ENCODE assay signal across 39 cellular contexts in the genomic region with DNA sequence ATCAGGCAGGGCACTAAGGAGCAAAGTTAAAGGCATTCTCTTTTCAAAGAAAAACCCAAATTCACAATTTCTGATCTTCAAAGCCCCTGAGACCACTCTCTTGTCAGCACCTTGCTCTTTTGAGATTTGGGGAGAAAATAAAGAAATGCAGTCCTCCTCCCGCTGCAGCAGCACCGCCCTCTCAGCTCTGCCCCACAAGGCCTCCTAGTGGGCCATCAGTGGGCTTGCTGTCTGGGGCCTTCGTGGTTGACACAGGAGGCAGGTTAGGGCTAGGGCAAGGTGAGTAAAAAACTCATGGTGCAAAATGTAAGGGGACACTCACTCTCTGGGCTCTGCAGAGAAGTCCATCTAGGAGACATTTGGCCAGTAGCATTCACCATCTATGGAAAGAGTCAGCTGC.
"Had no signal": no experiment of that assay in that cellular context is flagged by ENCODE, and none has a peak within 500 bp of the region (broad histone marks: within the 10 kb centered on the region; RNA-seq: fewer than 3 reads in every experiment).

No MANE protein-coding gene starts in this region.

- H3K36me3 ChIP-seq: adrenal gland, ascending aorta, brain microvascular endothelial cell, breast epithelium, cardiac muscle cell had no signal

- H3K27ac ChIP-seq: adrenal gland, ascending aorta, body of pancreas, brain microvascular endothelial cell, breast epithelium, cardiac muscle cell had no signal

- ATAC-seq: activated naive CD4-positive, alpha-beta T cell treated with anti-CD3 and anti-CD28 coated beads, Interleukin-2, amount 50 U/mL, for 72 hours; activated naive CD8-positive, alpha-beta T cell treated with anti-CD3 and anti-CD28 coated beads, Interleukin-2, amount 50 U/mL, for 24 hours; activated T-cell treated with anti-CD3 and anti-CD28 coated beads, Interleukin-2, amount 50 U/mL, for 4 hours; activated T-cell treated with anti-CD3 and anti-CD28 coated beads, Interleukin-2, amount 50 U/mL, for 72 hours; activated T-helper 17 cell treated with anti-CD3 and anti-CD28 coated beads, Interleukin-2, amount 50 U/mL, for 72 hours; body of pancreas had no signal

- H3K4me1 ChIP-seq: adrenal gland, ascending aorta, body of pancreas, breast epithelium had no signal

- H3K36me3 Mint-ChIP-seq: activated naive CD4-positive, alpha-beta T cell treated with anti-CD3 and anti-CD28 coated beads, Interleukin-2, amount 10 ng/mL, durations not matched to agents 7 days and 5 days; activated naive CD4-positive, alpha-beta T cell treated with anti-CD3 and anti-CD28 coated beads, Interleukin-2, amount 50 U/mL, for 24 hours; activated naive CD4-positive, alpha-beta T cell treated with anti-CD3 and anti-CD28 coated beads, Interleukin-2, amount 50 U/mL, for 72 hours; activated naive CD8-positive, alpha-beta T cell; activated naive CD8-positive, alpha-beta T cell treated with anti-CD3 and anti-CD28 coated beads, Interleukin-2, amount 10 ng/mL, durations not matched to agents 7 days and 5 days; brain had no signal

- FAIRE-seq: astrocyte, bronchial epithelial cell had no signal

- H3K4me3 ChIP-seq: adrenal gland, ascending aorta, body of pancreas, breast epithelium, cardiac muscle cell had no signal

- DNase-seq: activated effector memory CD4-positive, alpha-beta T cell treated with anti-CD3 and anti-CD28 coated beads, Interleukin-2, amount 50 U/mL, for 16 hours; activated effector memory CD4-positive, alpha-beta T cell treated with Interleukin-2 at 50 U/mL for 16 hours; activated gamma-delta T cell; activated gamma-delta T cell treated with Interleukin-2 at 50 U/mL for 16 hours; activated naive CD4-positive, alpha-beta T cell; activated naive CD4-positive, alpha-beta T cell treated with anti-CD3 and anti-CD28 coated beads for 36 hours; activated naive CD4-positive, alpha-beta T cell treated with anti-CD3 and anti-CD28 coated beads, Interleukin-2, amount 10 ng/mL, durations not matched to agents 7 days and 5 days; activated naive CD4-positive, alpha-beta T cell treated with anti-CD3 and anti-CD28 coated beads, Interleukin-2, amount 50 U/mL, for 16 hours; activated naive CD4-positive, alpha-beta T cell treated with Interleukin-2 at 50 U/mL for 16 hours; activated naive CD8-positive, alpha-beta T cell treated with anti-CD3 and anti-CD28 coated beads for 36 hours; activated naive CD8-positive, alpha-beta T cell treated with anti-CD3 and anti-CD28 coated beads, Interleukin-2, amount 10 ng/mL, durations not matched to agents 7 days and 5 days; activated naive CD8-positive, alpha-beta T cell treated with anti-CD3 and anti-CD28 coated beads, Interleukin-2, amount 50 U/mL, for 24 hours; activated T-cell treated with anti-CD3 and anti-CD28 coated beads, Interleukin-2, amount 50 U/mL, for 1 hour; activated T-cell treated with anti-CD3 and anti-CD28 coated beads, Interleukin-2, amount 50 U/mL, for 24 hours; activated T-cell treated with anti-CD3 and anti-CD28 coated beads, Interleukin-2, amount 50 U/mL, for 4 hours; activated T-cell treated with anti-CD3 and anti-CD28 coated beads, Interleukin-2, amount 50 U/mL, for 48 hours; activated T-cell treated with anti-CD3 and anti-CD28 coated beads, Interleukin-2, amount 50 U/mL, for 72 hours; adrenal gland; amniotic stem cell; anterior cingulate cortex; aorta; body of pancreas; brain microvascular endothelial cell; caudate nucleus; central memory CD4-positive, alpha-beta T cell; cerebellar nuclear complex had no signal

- H3K4me3 Mint-ChIP-seq: activated naive CD4-positive, alpha-beta T cell treated with anti-CD3 and anti-CD28 coated beads for 36 hours; activated naive CD4-positive, alpha-beta T cell treated with anti-CD3 and anti-CD28 coated beads, Interleukin-2, amount 10 ng/mL, durations not matched to agents 7 days and 5 days; activated naive CD4-positive, alpha-beta T cell treated with anti-CD3 and anti-CD28 coated beads, Interleukin-2, amount 50 U/mL, for 24 hours; activated naive CD8-positive, alpha-beta T cell; activated naive CD8-positive, alpha-beta T cell treated with anti-CD3 and anti-CD28 coated beads for 36 hours; activated naive CD8-positive, alpha-beta T cell treated with anti-CD3 and anti-CD28 coated beads, Interleukin-2, amount 10 ng/mL, durations not matched to agents 7 days and 5 days; activated naive CD8-positive, alpha-beta T cell treated with anti-CD3 and anti-CD28 coated beads, Interleukin-2, amount 50 U/mL, for 24 hours; activated T-cell treated with anti-CD3 and anti-CD28 coated beads, Interleukin-2, amount 50 U/mL, for 24 hours; activated T-cell treated with anti-CD3 and anti-CD28 coated beads, Interleukin-2, amount 50 U/mL, for 4 hours; activated T-cell treated with anti-CD3 and anti-CD28 coated beads, Interleukin-2, amount 50 U/mL, for 72 hours; activated T-helper 1 cell treated with anti-CD3 and anti-CD28 coated beads, Interleukin-12 subunit alpha, Interleukin-12 subunit beta, Interleukin-2, Interleukin-4 antibody, amounts not matched to agents 30 ng/mL and 10 ng/mL and 1 ng/mL, durations not matched to agents 14 hours and 24 hours and 36 hours; activated T-helper 17 cell treated with anti-CD3 and anti-CD28 coated beads, Interleukin-2, amount 50 U/mL, for 72 hours; brain; central memory CD8-positive, alpha-beta T cell had no signal

- H3K27me3 ChIP-seq: adrenal gland, ascending aorta, body of pancreas had no signal

- H3K4me1 Mint-ChIP-seq: activated naive CD4-positive, alpha-beta T cell treated with anti-CD3 and anti-CD28 coated beads, Interleukin-2, amount 10 ng/mL, durations not matched to agents 7 days and 5 days; activated naive CD4-positive, alpha-beta T cell treated with anti-CD3 and anti-CD28 coated beads, Interleukin-2, amount 50 U/mL, for 24 hours; activated naive CD8-positive, alpha-beta T cell treated with anti-CD3 and anti-CD28 coated beads for 36 hours; activated naive CD8-positive, alpha-beta T cell treated with anti-CD3 and anti-CD28 coated beads, Interleukin-2, amount 10 ng/mL, durations not matched to agents 7 days and 5 days; activated naive CD8-positive, alpha-beta T cell treated with anti-CD3 and anti-CD28 coated beads, Interleukin-2, amount 50 U/mL, for 24 hours; activated T-helper 17 cell treated with anti-CD3 and anti-CD28 coated beads, Interleukin-2, amount 50 U/mL, for 72 hours; central memory CD8-positive, alpha-beta T cell had no signal

- H3K9me3 ChIP-seq: adrenal gland, ascending aorta, body of pancreas, breast epithelium had no signal

- H3K9me3 Mint-ChIP-seq: activated naive CD4-positive, alpha-beta T cell treated with anti-CD3 and anti-CD28 coated beads for 36 hours; activated naive CD4-positive, alpha-beta T cell treated with anti-CD3 and anti-CD28 coated beads, Interleukin-2, amount 10 ng/mL, durations not matched to agents 7 days and 5 days; activated naive CD4-positive, alpha-beta T cell treated with anti-CD3 and anti-CD28 coated beads, Interleukin-2, amount 50 U/mL, for 24 hours; activated naive CD4-positive, alpha-beta T cell treated with anti-CD3 and anti-CD28 coated beads, Interleukin-2, amount 50 U/mL, for 72 hours; activated naive CD8-positive, alpha-beta T cell treated with anti-CD3 and anti-CD28 coated beads for 36 hours; activated naive CD8-positive, alpha-beta T cell treated with anti-CD3 and anti-CD28 coated beads, Interleukin-2, amount 10 ng/mL, durations not matched to agents 7 days and 5 days; activated naive CD8-positive, alpha-beta T cell treated with anti-CD3 and anti-CD28 coated beads, Interleukin-2, amount 50 U/mL, for 24 hours; activated T-cell treated with anti-CD3 and anti-CD28 coated beads, Interleukin-2, amount 50 U/mL, for 24 hours; activated T-cell treated with anti-CD3 and anti-CD28 coated beads, Interleukin-2, amount 50 U/mL, for 4 hours; activated T-cell treated with anti-CD3 and anti-CD28 coated beads, Interleukin-2, amount 50 U/mL, for 72 hours; activated T-helper 1 cell treated with anti-CD3 and anti-CD28 coated beads, Interleukin-12 subunit alpha, Interleukin-12 subunit beta, Interleukin-2, Interleukin-4 antibody, amounts not matched to agents 30 ng/mL and 10 ng/mL and 1 ng/mL, durations not matched to agents 14 hours and 24 hours and 36 hours; activated T-helper 17 cell treated with anti-CD3 and anti-CD28 coated beads, Interleukin-2, amount 50 U/mL, for 72 hours; activated T-helper 2 cell treated with anti-CD3 and anti-CD28 coated beads, Interferon-gamma antibody, Interleukin-2, Interleukin-4, amounts not matched to agents 10 μg/mL and 5 μg/mL and 100 μg/mL, durations not matched to agents 14 hours and 24 hours and 36 hours; central memory CD8-positive, alpha-beta T cell had no signal

- H3K27ac Mint-ChIP-seq: activated naive CD4-positive, alpha-beta T cell treated with anti-CD3 and anti-CD28 coated beads for 36 hours; activated naive CD4-positive, alpha-beta T cell treated with anti-CD3 and anti-CD28 coated beads, Interleukin-2, amount 10 ng/mL, durations not matched to agents 7 days and 5 days; activated naive CD4-positive, alpha-beta T cell treated with anti-CD3 and anti-CD28 coated beads, Interleukin-2, amount 50 U/mL, for 24 hours; activated naive CD4-positive, alpha-beta T cell treated with anti-CD3 and anti-CD28 coated beads, Interleukin-2, amount 50 U/mL, for 72 hours; activated naive CD8-positive, alpha-beta T cell; activated naive CD8-positive, alpha-beta T cell treated with anti-CD3 and anti-CD28 coated beads for 36 hours; activated naive CD8-positive, alpha-beta T cell treated with anti-CD3 and anti-CD28 coated beads, Interleukin-2, amount 10 ng/mL, durations not matched to agents 7 days and 5 days; activated naive CD8-positive, alpha-beta T cell treated with anti-CD3 and anti-CD28 coated beads, Interleukin-2, amount 50 U/mL, for 24 hours; activated T-cell treated with anti-CD3 and anti-CD28 coated beads, Interleukin-2, amount 50 U/mL, for 24 hours; activated T-cell treated with anti-CD3 and anti-CD28 coated beads, Interleukin-2, amount 50 U/mL, for 72 hours; activated T-helper 1 cell treated with anti-CD3 and anti-CD28 coated beads, Interleukin-12 subunit alpha, Interleukin-12 subunit beta, Interleukin-2, Interleukin-4 antibody, amounts not matched to agents 30 ng/mL and 10 ng/mL and 1 ng/mL, durations not matched to agents 14 hours and 24 hours and 36 hours; activated T-helper 17 cell treated with anti-CD3 and anti-CD28 coated beads, Interleukin-2, amount 50 U/mL, for 72 hours; activated T-helper 2 cell treated with anti-CD3 and anti-CD28 coated beads, Interferon-gamma antibody, Interleukin-2, Interleukin-4, amounts not matched to agents 10 μg/mL and 5 μg/mL and 100 μg/mL, durations not matched to agents 14 hours and 24 hours and 36 hours; brain had no signal
